Comparison of ENCODE assay signal across 30 cellular contexts in the genomic region with DNA sequence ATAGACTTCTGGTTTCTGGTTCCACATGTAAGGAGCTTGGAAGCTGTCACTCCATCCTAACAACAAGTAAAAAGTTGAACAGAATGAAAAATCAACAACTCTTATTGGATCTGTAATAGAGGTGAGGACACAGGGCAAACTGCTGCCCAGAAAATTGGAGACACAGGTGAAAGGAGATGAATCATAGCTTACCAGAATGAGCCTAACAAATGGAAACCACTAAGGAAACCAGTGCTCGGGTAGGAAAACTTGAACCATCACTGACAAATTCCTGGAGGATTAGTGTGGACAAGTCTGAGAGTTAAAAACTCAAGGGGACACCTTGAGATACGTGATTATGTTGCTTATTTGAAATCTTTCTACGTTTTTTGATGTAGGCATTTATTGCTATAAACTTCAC. TPM values are rescaled to one million over a fixed set of nuclear protein-coding genes. Genes with fewer than 3 reads are reported as not detected.
DNase-seq lines count a peak whose midpoint lies in the region; ATAC-seq and TF ChIP-seq lines count a peak whose summit lies in the region.
"Had no signal": no experiment of that assay in that cellular context is flagged by ENCODE, and none has a peak within 500 bp of the region (broad histone marks: within the 10 kb centered on the region; RNA-seq: fewer than 3 reads in every experiment).

No MANE protein-coding gene starts in this region.

- peaks cover 6% of the 10 kb centered on the region for H3K36me3 Mint-ChIP-seq in MCF 10A (ENCODE audit: insufficient read depth, unreplicated experiment)
- H3K36me3 Mint-ChIP-seq: IgD-negative memory B cell had no signal

- no peak overlapping the region for H3K27ac Mint-ChIP-seq in MCF 10A (ENCODE audit: low read depth, unreplicated experiment)
- H3K27ac Mint-ChIP-seq: dendritic cell treated with granulocyte-macrophage colony-stimulating factor and Interleukin-4, amounts not matched to agents 40 ng/mL and 50 ng/mL, for 4 days; IgD-negative memory B cell; naive thymus-derived CD8-positive, alpha-beta T cell had no signal

- no peak overlapping the region for H3K27ac ChIP-seq in breast epithelium
- no peak overlapping the region for H3K27ac ChIP-seq in RWPE1
- H3K27ac ChIP-seq in foreskin keratinocyte, result peak overlapping the region; percentile 88
- no peak overlapping the region for H3K27ac ChIP-seq in dorsolateral prefrontal cortex
- H3K27ac ChIP-seq: A549, cardiac muscle cell, SJCRH30 had no signal

- no peaks in the 10 kb centered on the region for H3K27me3 Mint-ChIP-seq in MCF 10A (ENCODE audit: insufficient read depth, unreplicated experiment)
- H3K27me3 Mint-ChIP-seq: dendritic cell treated with granulocyte-macrophage colony-stimulating factor and Interleukin-4, amounts not matched to agents 40 ng/mL and 50 ng/mL, for 4 days had no signal

- peaks cover 17% of the 10 kb centered on the region for H3K4me1 Mint-ChIP-seq in MCF 10A (ENCODE audit: insufficient read depth, unreplicated experiment)
- H3K4me1 Mint-ChIP-seq: IgD-negative memory B cell; naive thymus-derived CD8-positive, alpha-beta T cell had no signal

- no peak overlapping the region for H3K4me3 Mint-ChIP-seq in MCF 10A (ENCODE audit: unreplicated experiment)
- H3K4me3 Mint-ChIP-seq: dendritic cell treated with granulocyte-macrophage colony-stimulating factor and Interleukin-4, amounts not matched to agents 40 ng/mL and 50 ng/mL, for 4 days; IgD-negative memory B cell; naive thymus-derived CD8-positive, alpha-beta T cell had no signal

- no peak for TF ChIP-seq POLR2A in breast epithelium (IDR thresholded peaks at IDR 0.05)

- CTCF ChIA-PET in MCF 10A (lab: Yijun Ruan, JAX), result interaction anchor here (0.9 to 1.4 kb wide), 4 partner anchors 11 to 299 kb away, joined by 3 to 4 read pairs (median 3); no protein-coding TSS in a partner anchor
- CTCF ChIA-PET in RWPE1 (lab: Yijun Ruan, JAX), result interaction anchor here (0.7 kb wide), 1 partner anchor 308 kb away, joined by 3 read pairs; no protein-coding TSS in a partner anchor

- H3K4me1 ChIP-seq in breast epithelium, result no peaks in the 10 kb centered on the region
- H3K4me1 ChIP-seq in foreskin keratinocyte, result peaks cover 44% of the 10 kb centered on the region
- H3K4me1 ChIP-seq: Caco-2 had no signal

- no peak overlapping the region for H3K4me3 ChIP-seq in breast epithelium
- no peak overlapping the region for H3K4me3 ChIP-seq in dorsolateral prefrontal cortex
- H3K4me3 ChIP-seq: A549, cardiac muscle cell, SJCRH30 had no signal

- ATAC-seq in foreskin keratinocyte, result peak; percentile 64
- no peak for ATAC-seq in HG03108 (IDR thresholded peaks at IDR 0.05; ENCODE audit: unreplicated experiment)
- ATAC-seq: A549; naive thymus-derived CD8-positive, alpha-beta T cell; right cardiac atrium had no signal

- H3K9me3 Mint-ChIP-seq in MCF 10A (ENCODE audit: unreplicated experiment), result peaks cover 28% of the 10 kb centered on the region

- DNase-seq in MCF 10A (ENCODE audit: unreplicated experiment), result peak; percentile 49
- no peak for DNase-seq in breast epithelium (ENCODE audit: low spot score in 2 of 2)
- peak; percentile 15 for DNase-seq in RWPE1 (ENCODE audit: low spot score)
- peak; percentile 64 to 87 for DNase-seq in foreskin keratinocyte
- DNase-seq in HPDE6-E6E7 (ENCODE audit: extremely low spot score), result no peak
- no peak for DNase-seq in SKM-1 treated with dmso at 0.1 percent for 144 hours (lab: John Stamatoyannopoulos, UW; ENCODE audit: unreplicated experiment)
- no peak for DNase-seq in dorsolateral prefrontal cortex
- DNase-seq: activated CD4-positive, alpha-beta T cell treated with anti-CD3 and anti-CD28 coated beads, Interleukin-2, amount 50 U/mL, for 4 hours; activated CD8-positive, alpha-beta memory T cell treated with anti-CD3 and anti-CD28 coated beads, Interleukin-2, amount 50 U/mL, for 48 hours; activated effector memory CD4-positive, alpha-beta T cell treated with anti-CD3 and anti-CD28 coated beads, Interleukin-2, amount 50 U/mL, for 16 hours; Caco-2; kidney glomerular epithelial cell; mesendoderm; naive thymus-derived CD8-positive, alpha-beta T cell; NCI-H146; NCI-H774; right cardiac atrium; stimulated activated CD4-positive, alpha-beta T cell treated with anti-CD3 and anti-CD28 coated beads, Interleukin-15, amount 100 ng/mL, for 24 hours; T-helper 2 cell had no signal

- BruUV-seq in MCF 10A (replicated peaks; lab: Mats Ljungman, UMichigan), result no TSS peak

- POLR2A ChIA-PET in MCF 10A (lab: Yijun Ruan, JAX) (no interaction called here), RWPE1 (lab: Yijun Ruan, JAX; ENCODE audit: low non-redundant PET) (interaction anchor here (0.6 kb wide), 1 partner anchor 745 kb away, joined by 3 read pairs; a partner anchor contains a TSS)

- H3K9me3 ChIP-seq in breast epithelium, result peaks cover 0 to 18% of the 10 kb centered on the region in 2 donors
- H3K9me3 ChIP-seq: A549, Caco-2, SJCRH30 had no signal

- intact Hi-C loops in MCF 10A (cut with micrococcal nuclease), result no loop called here
- intact Hi-C loops in breast epithelium (cut with DNase I; ENCODE audit: low total_unique reads), result no loop called here
- intact Hi-C loops in dorsolateral prefrontal cortex (cut with DNase I), result no loop called here

- H3K27me3 ChIP-seq in breast epithelium (no peaks in the 10 kb centered on the region), foreskin keratinocyte (no peaks in the 10 kb centered on the region), dorsolateral prefrontal cortex (peaks cover 0 to 3% (median 0%) of the 10 kb centered on the region in 45 donors)
- H3K27me3 ChIP-seq: cardiac muscle cell, SJCRH30 had no signal

- TF ChIP-seq CTCF in MCF 10A (IDR thresholded peaks at IDR 0.05; ENCODE audit: unreplicated experiment) (no peak), breast epithelium (IDR thresholded peaks at IDR 0.05) (no peak), RWPE1 (conservative IDR thresholded peaks at IDR 0.05; ENCODE audit: low read depth) (no peak), foreskin keratinocyte (conservative IDR thresholded peaks at IDR 0.05) (no peak), dorsolateral prefrontal cortex (IDR thresholded peaks at IDR 0.05 in 54 of 56, conservative IDR thresholded peaks at IDR 0.05 in 2 of 56; ENCODE audit: low read depth in 1 of 56, partially characterized antibody in 56 of 56) (no peak)

- H3K36me3 ChIP-seq in breast epithelium, result no peaks in the 10 kb centered on the region
- H3K36me3 ChIP-seq: cardiac muscle cell, SJCRH30 had no signal

RNA-seq across cellular contexts. Expression of a gene that starts 52.1 kb away (rescaled TPM):
- total RNA-seq in MCF 10A (2022), result not detected in 2 replicates
- not detected for total RNA-seq in breast epithelium
- not detected in 2 replicates for total RNA-seq in foreskin keratinocyte
- not detected in 2 replicates for polyA plus RNA-seq in foreskin keratinocyte
- total RNA-seq in dorsolateral prefrontal cortex, result under 1 TPM in 6 of 120 experiments, not detected in 114; 0.18 to 0.65 (median 0.53) TPM
- total RNA-seq: Caco-2; cardiac muscle cell; frontal cortex; naive thymus-derived CD8-positive, alpha-beta T cell; osteocyte; SJCRH30; ureter had no signal
- polyA plus RNA-seq: A549; adipose tissue; BJ; cardiac muscle cell; IgD-negative memory B cell; naive thymus-derived CD8-positive, alpha-beta T cell had no signal

Comparison
In these comparisons a context has a peak if more than half of its experiments do, and no peak if none do; other contexts are left out.
1. DNase-seq: peak in MCF 10A (single experiment), RWPE1 (single experiment) and foreskin keratinocyte (2 of 2); none in breast epithelium (0 of 2), HPDE6-E6E7 (single experiment), SKM-1 treated with dmso at 0.1 percent for 144 hours (single experiment) and dorsolateral prefrontal cortex (0 of 10).